22 cellular contexts compared by ENCODE assay signal in the genomic region with DNA sequence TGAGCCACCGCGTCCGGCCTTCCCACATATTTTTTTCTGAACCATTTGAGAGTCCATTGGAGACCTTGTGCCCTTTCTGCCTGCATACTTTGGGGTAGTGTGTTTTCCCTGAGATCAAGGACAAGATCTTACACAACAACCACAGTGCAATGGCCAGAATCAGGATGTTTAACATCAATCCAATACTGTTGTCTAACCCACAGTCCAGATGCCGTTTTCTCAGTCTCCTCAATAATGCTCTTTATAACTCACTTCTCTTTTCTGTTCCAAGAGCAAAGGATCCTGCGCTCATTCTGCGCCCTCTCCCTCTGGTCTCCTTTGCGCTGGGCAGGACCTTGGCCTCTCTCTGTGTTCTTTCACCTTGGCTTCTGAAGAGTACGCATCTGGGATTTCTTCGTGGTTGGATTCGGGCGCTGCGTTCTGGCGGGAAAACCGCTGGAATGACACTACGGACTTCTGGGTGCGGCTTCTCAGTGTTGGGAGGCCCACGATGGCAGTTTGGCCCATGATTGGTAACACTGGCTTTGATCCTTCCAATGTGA.
"Had no signal": no experiment of that assay in that cellular context is flagged by ENCODE, and none has a peak within 500 bp of the region (broad histone marks: within the 10 kb centered on the region; RNA-seq: fewer than 3 reads in every experiment).

No MANE protein-coding gene starts in this region.

- H3K27me3 ChIP-seq: dorsolateral prefrontal cortex, pancreas, right lobe of liver, upper lobe of right lung, uterus had no signal

- H3K9me3 ChIP-seq: gastrocnemius medialis, left ventricle myocardium inferior, lower lobe of right lung, neutrophil, pancreas, right lobe of liver, thoracic aorta, tibial nerve, upper lobe of right lung, uterus had no signal

- DNase-seq: dorsolateral prefrontal cortex; effector CD4-positive, alpha-beta T cell; foreskin fibroblast; gastrocnemius medialis; head of caudate nucleus; kidney; left ventricle myocardium inferior; lower lobe of right lung; natural killer cell; pancreas; right lobe of liver; small intestine; stimulated activated CD4-positive, alpha-beta T cell treated with anti-CD3 and anti-CD28 coated beads, Interleukin-15, amount 100 ng/mL, for 24 hours; stimulated activated CD4-positive, alpha-beta T cell treated with anti-CD3 and anti-CD28 coated beads, Interleukin-2, amount 100 ng/mL, for 48 hours; stimulated activated naive B cell treated with anti-CD40 and anti-IgM and Interleukin-4, amounts not matched to agents 10 μg/mL and 1 μg/mL and 100 μg/mL, for 72 hours; upper lobe of right lung; uterus had no signal

- H3K36me3 ChIP-seq: gastrocnemius medialis, left ventricle myocardium inferior, lower lobe of right lung, neutrophil, pancreas, right lobe of liver, thoracic aorta, tibial nerve, upper lobe of right lung, uterus had no signal

- H3K4me1 ChIP-seq: gastrocnemius medialis, pancreas, tibial nerve, upper lobe of right lung, uterus had no signal

- H3K4me3 ChIP-seq: dorsolateral prefrontal cortex, gastrocnemius medialis, hepatocyte, left ventricle myocardium inferior, lower lobe of right lung, pancreas, right lobe of liver, thoracic aorta, tibial nerve, upper lobe of right lung, uterus had no signal

- H3K9me3 Mint-ChIP-seq: natural killer cell; stimulated activated naive B cell treated with anti-CD40 and anti-IgM and Interleukin-4, amounts not matched to agents 10 μg/mL and 1 μg/mL and 100 μg/mL, for 72 hours; stimulated activated naive CD8-positive, alpha-beta T cell treated with anti-CD3 and anti-CD28 coated beads, Interleukin-15, Interleukin-2, amounts not matched to agents 100 ng/mL and 50 ng/mL, for 24 hours had no signal

- H3K27ac ChIP-seq: dorsolateral prefrontal cortex, gastrocnemius medialis, hepatocyte, left ventricle myocardium inferior, lower lobe of right lung, neutrophil, pancreas, right lobe of liver, thoracic aorta, tibial nerve, upper lobe of right lung, uterus had no signal

- H3K4me3 Mint-ChIP-seq: natural killer cell; stimulated activated naive B cell treated with anti-CD40 and anti-IgM and Interleukin-4, amounts not matched to agents 10 μg/mL and 1 μg/mL and 100 μg/mL, for 72 hours; stimulated activated naive CD8-positive, alpha-beta T cell treated with anti-CD3 and anti-CD28 coated beads, Interleukin-15, Interleukin-2, amounts not matched to agents 100 ng/mL and 50 ng/mL, for 24 hours had no signal

- H3K36me3 Mint-ChIP-seq: natural killer cell had no signal

- ATAC-seq: gastrocnemius medialis; lower lobe of right lung; natural killer cell; stimulated activated naive B cell treated with anti-CD40 and anti-IgM and Interleukin-4, amounts not matched to agents 10 μg/mL and 1 μg/mL and 100 μg/mL, for 72 hours; upper lobe of right lung had no signal

- H3K27ac Mint-ChIP-seq: natural killer cell; stimulated activated naive B cell treated with anti-CD40 and anti-IgM and Interleukin-4, amounts not matched to agents 10 μg/mL and 1 μg/mL and 100 μg/mL, for 72 hours; stimulated activated naive CD8-positive, alpha-beta T cell treated with anti-CD3 and anti-CD28 coated beads, Interleukin-15, Interleukin-2, amounts not matched to agents 100 ng/mL and 50 ng/mL, for 24 hours had no signal
